8 cellular contexts compared by ENCODE assay signal in the genomic region with DNA sequence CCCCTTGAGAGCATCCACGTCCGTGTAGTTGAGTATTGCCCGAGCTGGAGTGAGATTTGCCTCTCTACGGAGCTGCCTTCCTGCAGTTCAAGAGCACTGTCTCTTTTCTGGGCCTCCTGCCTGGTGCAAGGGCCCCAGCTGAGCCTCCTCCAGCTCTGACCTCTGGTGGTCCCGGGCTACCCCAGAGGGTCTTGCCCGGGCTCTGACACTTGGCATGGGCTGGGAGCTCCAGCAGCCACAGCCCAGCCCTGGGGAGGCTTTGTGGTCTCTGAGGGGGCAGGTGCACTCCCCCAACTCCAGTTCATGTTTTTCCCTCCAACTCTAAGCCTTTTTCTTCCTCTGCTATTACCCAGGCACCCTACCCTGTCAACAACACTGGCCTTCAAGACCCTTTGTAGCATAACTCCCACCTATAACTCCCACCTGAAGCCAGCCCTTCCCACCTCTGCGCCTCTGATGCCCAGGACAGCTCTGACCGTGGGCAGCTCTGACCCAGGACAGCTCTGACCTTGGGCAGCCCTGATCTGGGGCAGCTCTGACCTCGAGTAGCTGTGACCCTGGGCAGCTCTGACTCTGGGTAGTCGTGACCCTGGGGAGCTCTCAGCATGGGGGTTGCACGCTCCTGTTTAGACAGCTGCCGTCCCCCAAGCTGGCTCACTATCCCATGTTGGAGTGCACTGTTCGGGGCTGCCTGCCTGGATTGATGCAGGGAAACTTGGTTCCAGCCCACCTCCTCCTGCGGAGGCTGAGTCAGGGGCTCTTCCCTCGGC.
DNase-seq lines count a peak whose midpoint lies in the region; ATAC-seq and TF ChIP-seq lines count a peak whose summit lies in the region.
"Not testable (repeated sequence)": the region's sequence is repeated elsewhere in the genome, so short reads cannot be mapped to it uniquely, and the experiment has no call there.

No MANE protein-coding gene starts in this region.

- intact Hi-C loops in body of pancreas (cut with DNase I); right cardiac atrium (cut with DNase I); aorta (cut with DNase I): not testable (repeated sequence)

- H3K27me3 Mint-ChIP-seq in activated CD4-positive, alpha-beta T cell treated with anti-CD3 and anti-CD28 coated beads, Interleukin-2, amount 10 ng/mL, durations not matched to agents 7 days and 5 days; natural killer cell treated with Interleukin-12 subunit alpha and Interleukin-12 subunit beta and Interleukin-15 and Interleukin-18, amount 100 ng/mL, for 72 hours: not testable (repeated sequence)

- not testable (repeated sequence) for H3K36me3 Mint-ChIP-seq in activated CD4-positive, alpha-beta T cell treated with anti-CD3 and anti-CD28 coated beads, Interleukin-2, amount 10 ng/mL, durations not matched to agents 7 days and 5 days (ENCODE audit: low read depth); natural killer cell treated with Interleukin-12 subunit alpha and Interleukin-12 subunit beta and Interleukin-15 and Interleukin-18, amount 100 ng/mL, for 72 hours

- TF ChIP-seq POLR2A in body of pancreas (IDR thresholded peaks at IDR 0.05), result not testable (repeated sequence)

- not testable (repeated sequence) for H3K9me3 Mint-ChIP-seq in activated CD4-positive, alpha-beta T cell treated with anti-CD3 and anti-CD28 coated beads, Interleukin-2, amount 10 ng/mL, durations not matched to agents 7 days and 5 days; natural killer cell treated with Interleukin-12 subunit alpha and Interleukin-12 subunit beta and Interleukin-15 and Interleukin-18, amount 100 ng/mL, for 72 hours

- POLR2A ChIA-PET in activated CD4-positive, alpha-beta T cell treated with anti-CD3 and anti-CD28 coated beads, Interleukin-2, amount 10 ng/mL, durations not matched to agents 7 days and 5 days (lab: Charles Lee), result not testable (repeated sequence)

- 49 to 59% methylated on average over 3 to 7 of the region's 15 CpGs for WGBS in body of pancreas, 2 donors
- WGBS in right cardiac atrium, result 85% methylated on average over 9 of the region's 15 CpGs
- WGBS in aorta, 2 donors, result 87 to 92% methylated on average over 8 to 9 of the region's 15 CpGs

- H4K20me1 ChIP-seq in BLaER1 treated with 17β-estradiol and CSF1 and Interleukin-3, amounts not matched to agents 10 nM and 100 nM, result not testable (repeated sequence)

- H3K9me3 ChIP-seq in BLaER1 treated with 17β-estradiol and CSF1 and Interleukin-3, amounts not matched to agents 10 nM and 100 nM (replicated peaks in 1 of 11); body of pancreas; right cardiac atrium (ENCODE audit: control insufficient read depth, low read length); aorta (ENCODE audit: control insufficient read depth, low read length): not testable (repeated sequence)

- peak; percentile 2 for DNase-seq in activated CD4-positive, alpha-beta T cell treated with anti-CD3 and anti-CD28 coated beads, Interleukin-2, amount 10 ng/mL, durations not matched to agents 7 days and 5 days
- peak; percentile 12 to 14 for DNase-seq in activated T-cell treated with anti-CD3 and anti-CD28 coated beads, Interleukin-2, amount 50 U/mL, for 48 hours
- peak in 3 of 4 donors; percentile 1 to 10 (median 3) for DNase-seq in body of pancreas
- DNase-seq in right cardiac atrium, result peak in 2 of 3 donors; percentile 4 to 27
- peak; percentile 54 for DNase-seq in natural killer cell treated with Interleukin-12 subunit alpha and Interleukin-12 subunit beta and Interleukin-15 and Interleukin-18, amount 100 ng/mL, for 72 hours (ENCODE audit: low spot score)
- peak; percentile 1 for DNase-seq in stimulated activated CD4-positive, alpha-beta T cell treated with anti-CD3 and anti-CD28 coated beads, Interleukin-1b, Interleukin-23, amount 100 ng/mL, for 48 hours
- DNase-seq in aorta, result peak; percentile 34 to 48

- H3K4me1 Mint-ChIP-seq in activated CD4-positive, alpha-beta T cell treated with anti-CD3 and anti-CD28 coated beads, Interleukin-2, amount 10 ng/mL, durations not matched to agents 7 days and 5 days, result not testable (repeated sequence)
- peaks cover 32 to 33% of the 10 kb centered on the region in 2 donors for H3K4me1 Mint-ChIP-seq in natural killer cell treated with Interleukin-12 subunit alpha and Interleukin-12 subunit beta and Interleukin-15 and Interleukin-18, amount 100 ng/mL, for 72 hours (ENCODE audit: low read depth in 2 of 2)

- CTCF ChIA-PET in activated CD4-positive, alpha-beta T cell treated with anti-CD3 and anti-CD28 coated beads, Interleukin-2, amount 10 ng/mL, durations not matched to agents 7 days and 5 days (lab: Charles Lee), result interaction anchor here (1.1 to 1.7 kb wide), 3 partner anchors 363 to 429 kb away, joined by 3 to 7 read pairs (median 4); no protein-coding TSS in a partner anchor

- H3K36me3 ChIP-seq in BLaER1 treated with 17β-estradiol and CSF1 and Interleukin-3, amounts not matched to agents 10 nM and 100 nM; body of pancreas (replicated peaks in 1 of 2; ENCODE audit: insufficient read depth in 1 of 2, low read depth in 2 of 2); aorta (ENCODE audit: control insufficient read depth in 1 of 2, insufficient read depth in 2 of 2, low read length in 1 of 2): not testable (repeated sequence)

- H3K4me3 ChIP-seq in BLaER1 treated with 17β-estradiol and CSF1 and Interleukin-3, amounts not matched to agents 10 nM and 100 nM; body of pancreas; right cardiac atrium (ENCODE audit: low read length); aorta (ENCODE audit: low read length in 2 of 2): not testable (repeated sequence)

- not testable (repeated sequence) for H3K27me3 ChIP-seq in BLaER1 treated with 17β-estradiol and CSF1 and Interleukin-3, amounts not matched to agents 10 nM and 100 nM; body of pancreas; right cardiac atrium (ENCODE audit: control insufficient read depth, insufficient read depth); aorta (ENCODE audit: control insufficient read depth in 1 of 2, insufficient read depth in 2 of 2, low read length in 1 of 2)

- H3K4me2 ChIP-seq in BLaER1 treated with 17β-estradiol and CSF1 and Interleukin-3, amounts not matched to agents 10 nM and 100 nM, result peak overlapping the region; percentile 35 to 76 (median 65); a peak in 21 of 22 replicates

- ATAC-seq in body of pancreas; right cardiac atrium; natural killer cell treated with Interleukin-12 subunit alpha and Interleukin-12 subunit beta and Interleukin-15 and Interleukin-18, amount 100 ng/mL, for 72 hours; aorta (ENCODE audit: low FRiP score): not testable (repeated sequence)

- peak overlapping the region in 2 of 11 experiments; percentile 41 to 57; a peak in 3 of 22 replicates for H3K9ac ChIP-seq in BLaER1 treated with 17β-estradiol and CSF1 and Interleukin-3, amounts not matched to agents 10 nM and 100 nM

- H3K4me1 ChIP-seq in BLaER1 treated with 17β-estradiol and CSF1 and Interleukin-3, amounts not matched to agents 10 nM and 100 nM, result peaks cover 42 to 48% (median 46%) of the 10 kb centered on the region in 10 experiments
- H3K4me1 ChIP-seq in body of pancreas; right cardiac atrium (ENCODE audit: control insufficient read depth, insufficient read depth, low read length); aorta (ENCODE audit: control insufficient read depth in 1 of 2, insufficient read depth in 2 of 2, low read length in 2 of 2): not testable (repeated sequence)

- H3K4me3 Mint-ChIP-seq in activated CD4-positive, alpha-beta T cell treated with anti-CD3 and anti-CD28 coated beads, Interleukin-2, amount 10 ng/mL, durations not matched to agents 7 days and 5 days; natural killer cell treated with Interleukin-12 subunit alpha and Interleukin-12 subunit beta and Interleukin-15 and Interleukin-18, amount 100 ng/mL, for 72 hours: not testable (repeated sequence)

- peak overlapping the region in 4 of 11 experiments; percentile 45 to 56 (median 52); a peak in 4 of 22 replicates for H3K27ac ChIP-seq in BLaER1 treated with 17β-estradiol and CSF1 and Interleukin-3, amounts not matched to agents 10 nM and 100 nM
- not testable (repeated sequence) for H3K27ac ChIP-seq in body of pancreas; right cardiac atrium (ENCODE audit: low read length); aorta (ENCODE audit: low read depth in 1 of 2, low read length in 2 of 2)

- TF ChIP-seq CTCF in body of pancreas (IDR thresholded peaks at IDR 0.05), result not testable (repeated sequence)

- H3K27ac Mint-ChIP-seq in activated CD4-positive, alpha-beta T cell treated with anti-CD3 and anti-CD28 coated beads, Interleukin-2, amount 10 ng/mL, durations not matched to agents 7 days and 5 days; natural killer cell treated with Interleukin-12 subunit alpha and Interleukin-12 subunit beta and Interleukin-15 and Interleukin-18, amount 100 ng/mL, for 72 hours: not testable (repeated sequence)

Comparison
In these comparisons a context has a peak if more than half of its experiments do, and no peak if none do; other contexts are left out.
1. DNase-seq: peak in every context shown above with its lines; median percentile 54 in natural killer cell treated with Interleukin-12 subunit alpha and Interleukin-12 subunit beta and Interleukin-15 and Interleukin-18, amount 100 ng/mL, for 72 hours; 41 in aorta; 16 in right cardiac atrium; 13 in activated T-cell treated with anti-CD3 and anti-CD28 coated beads, Interleukin-2, amount 50 U/mL, for 48 hours; 3 in body of pancreas; 2 in activated CD4-positive, alpha-beta T cell treated with anti-CD3 and anti-CD28 coated beads, Interleukin-2, amount 10 ng/mL, durations not matched to agents 7 days and 5 days; 1 in stimulated activated CD4-positive, alpha-beta T cell treated with anti-CD3 and anti-CD28 coated beads, Interleukin-1b, Interleukin-23, amount 100 ng/mL, for 48 hours.